Comparison of ENCODE assay signal across 8 cellular contexts in the genomic region with DNA sequence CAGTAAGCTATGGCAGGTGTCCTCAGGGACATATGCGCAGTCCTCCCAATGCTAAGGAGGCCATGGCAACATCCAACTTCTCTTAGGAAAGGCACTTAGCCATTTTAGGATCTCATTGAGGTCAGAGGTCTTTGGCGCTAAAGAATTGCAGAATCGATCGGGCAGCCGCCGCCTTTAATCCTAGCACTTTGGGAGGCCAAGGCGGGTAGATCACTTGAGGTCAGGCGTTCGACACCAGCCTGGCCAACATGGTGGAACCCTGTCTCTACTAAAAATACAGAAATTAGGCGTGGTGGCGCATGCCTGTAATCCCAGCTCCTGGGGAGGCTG. TPM values are rescaled to one million over a fixed set of nuclear protein-coding genes. Genes with fewer than 3 reads are reported as not detected.
A peak's percentile ranks its signal among the peaks of the same experiment; 100 is the strongest.
DNase-seq lines count a peak whose midpoint lies in the region; ATAC-seq and TF ChIP-seq lines count a peak whose summit lies in the region.

No MANE protein-coding gene starts in this region.

- no peaks in the 10 kb centered on the region for H3K9me3 Mint-ChIP-seq in endodermal cell

- DNase-seq in OCI-LY7 (ENCODE audit: low spot score) (no peak), endodermal cell (no peak), osteoblast (ENCODE audit: insufficient read length, low spot score, missing footprints) (no peak), COLO668 (lab: John Stamatoyannopoulos, UW; ENCODE audit: unreplicated experiment) (no peak)

- no peaks in the 10 kb centered on the region for H3K27me3 Mint-ChIP-seq in endodermal cell (ENCODE audit: insufficient read depth)

- H3K4me1 Mint-ChIP-seq in endodermal cell: peaks cover 6% of the 10 kb centered on the region

- H3K4me1 ChIP-seq in ES-I3 (ENCODE audit: insufficient read depth, low read length) (no peaks in the 10 kb centered on the region), OCI-LY7 (ENCODE audit: insufficient read depth, low read length, poor library complexity, severe bottlenecking) (peaks cover 35% of the 10 kb centered on the region), endodermal cell (ENCODE audit: control insufficient read depth, insufficient read depth, low read length) (peaks cover 6% of the 10 kb centered on the region), osteoblast (ENCODE audit: insufficient read depth, low read length) (peaks cover 11% of the 10 kb centered on the region)

- H3K36me3 ChIP-seq in ES-I3 (ENCODE audit: insufficient read depth, low read length) (no peaks in the 10 kb centered on the region), OCI-LY7 (ENCODE audit: insufficient read depth, low read length) (peaks cover 2% of the 10 kb centered on the region; the same call in 1 of the 2 replicates), endodermal cell (ENCODE audit: control insufficient read depth, insufficient read depth, low read length) (peaks cover 6% of the 10 kb centered on the region), osteoblast (ENCODE audit: insufficient read depth, low read length) (no peaks in the 10 kb centered on the region)

- BruUV-seq in OCI-LY7 (replicated peaks; lab: Mats Ljungman, UMichigan): no TSS peak

- CTCF ChIA-PET in OCI-LY7 (lab: Charles Lee; ENCODE audit: unreplicated experiment): no interaction called here

- H3K27ac Mint-ChIP-seq in endodermal cell: peak overlapping the region; percentile 32

- ATAC-seq in HG02884 (IDR thresholded peaks at IDR 0.05; ENCODE audit: unreplicated experiment) (no peak), HG02870 (IDR thresholded peaks at IDR 0.05; ENCODE audit: unreplicated experiment) (no peak), HG03135 (IDR thresholded peaks at IDR 0.05; ENCODE audit: unreplicated experiment) (no peak)

- H3K9me3 ChIP-seq in ES-I3 (ENCODE audit: control insufficient read depth, insufficient read depth, low read length) (no peaks in the 10 kb centered on the region), OCI-LY7 (ENCODE audit: low read length) (no peaks in the 10 kb centered on the region), endodermal cell (ENCODE audit: control insufficient read depth, low read length) (no peaks in the 10 kb centered on the region), osteoblast (ENCODE audit: low read depth, low read length) (no peaks in the 10 kb centered on the region)

- H3K27me3 ChIP-seq in endodermal cell (ENCODE audit: control insufficient read depth, insufficient read depth, low read length, poor library complexity, severe bottlenecking) (no peaks in the 10 kb centered on the region), osteoblast (ENCODE audit: insufficient read depth, low read length) (no peaks in the 10 kb centered on the region)

- TF ChIP-seq CTCF in OCI-LY7 (conservative IDR thresholded peaks at IDR 0.05; ENCODE audit: low read length) (no peak), endodermal cell (conservative IDR thresholded peaks at IDR 0.05) (no peak), osteoblast (IDR thresholded peaks at IDR 0.05; ENCODE audit: extremely low read depth, low read depth, low read length) (no peak)

- H3K4me3 ChIP-seq in OCI-LY7 (ENCODE audit: low read depth, low read length, poor library complexity, severe bottlenecking) (peak overlapping the region; percentile 88), endodermal cell (ENCODE audit: low read length) (peak overlapping the region; percentile 77), osteoblast (ENCODE audit: insufficient read depth, low read length) (peak overlapping the region; percentile 96)

- peak overlapping the region; percentile 70 for H3K4me2 ChIP-seq in OCI-LY7 (ENCODE audit: low read length)
- H3K4me2 ChIP-seq in osteoblast (ENCODE audit: insufficient read depth, low read length): peak overlapping the region; percentile 84

- 93 to 96% methylated on average over 8 to 11 of the region's 11 CpGs for WGBS in endodermal cell (ENCODE audit: insufficient coverage in 1 of 2, insufficient read length in 1 of 2), 2 experiments

- peak overlapping the region; percentile 84 for H3K4me3 Mint-ChIP-seq in endodermal cell

- no peaks in the 10 kb centered on the region for H3K9me2 ChIP-seq in OCI-LY7 (ENCODE audit: insufficient read depth, low read length)

- intact Hi-C loops in OCI-LY7 (cut with micrococcal nuclease; ENCODE audit: unreplicated experiment): loop anchor here (5.0 kb wide), 1 partner anchor 405 kb away; a partner anchor contains a TSS

- H3K79me2 ChIP-seq in OCI-LY7 (ENCODE audit: insufficient read depth, low read depth, low read length) (peaks cover 19% of the 10 kb centered on the region), osteoblast (ENCODE audit: insufficient read depth, low read length) (peaks cover 32% of the 10 kb centered on the region)

- H3K36me3 Mint-ChIP-seq in endodermal cell (ENCODE audit: low read depth): peaks cover 2% of the 10 kb centered on the region

- H3K27ac ChIP-seq in OCI-LY7 (ENCODE audit: low read depth, low read length, poor library complexity, severe bottlenecking) (no peak overlapping the region), endodermal cell (ENCODE audit: low read depth, low read length) (no peak overlapping the region), osteoblast (ENCODE audit: low read depth, low read length) (no peak overlapping the region)

- peak overlapping the region; percentile 91 for H3K9ac ChIP-seq in ES-I3 (ENCODE audit: low read depth, low read length)
- H3K9ac ChIP-seq in endodermal cell (ENCODE audit: extremely low read depth, low read length, poor library complexity, severe bottlenecking): no peak overlapping the region

- POLR2A ChIA-PET in OCI-LY7 (lab: Charles Lee): interaction anchor here (1.2 kb wide), 1 partner anchor 15 kb away, joined by 4 read pairs; no protein-coding TSS in a partner anchor

- peak overlapping the region; percentile 66; the same call in 1 of the 2 replicates for H2AFZ ChIP-seq in OCI-LY7 (ENCODE audit: low read length)
- H2AFZ ChIP-seq in osteoblast (ENCODE audit: low read length): peak overlapping the region; percentile 75

- H4K20me1 ChIP-seq in OCI-LY7 (ENCODE audit: insufficient read depth, low read length) (no peaks in the 10 kb centered on the region; the same call in 1 of the 2 replicates), osteoblast (ENCODE audit: insufficient read depth, low read length) (peaks cover 15% of the 10 kb centered on the region)

RNA-seq across cellular contexts. Expression of a gene that starts 1.2 kb away (rescaled TPM):
- 30.6 and 39.4 TPM in 2 replicates for total RNA-seq in OCI-LY7 (2014; rRNA removed; shearing (Covaris generic))
- 69.6 and 71.1 TPM in 2 replicates for total RNA-seq in OCI-LY7 (2022)
- 10 to 100 TPM; 82.0 to 83.5 TPM for total RNA-seq in endodermal cell
- polyA plus RNA-seq in endodermal cell (2013, experiment 1 of 2): 63.9 TPM
- 63.6 TPM for polyA plus RNA-seq in endodermal cell (2013, experiment 2 of 2)
- 43.9 and 48.9 TPM in 2 replicates for total RNA-seq in osteoblast

RNA-seq across cellular contexts. Expression of a gene that starts 13.8 kb away (rescaled TPM):
- 22.4 and 24.9 TPM in 2 replicates for total RNA-seq in OCI-LY7 (2014; rRNA removed; shearing (Covaris generic))
- 40.0 and 43.0 TPM in 2 replicates for total RNA-seq in OCI-LY7 (2022)
- 10 to 100 TPM; 79.4 to 97.7 TPM for total RNA-seq in endodermal cell
- 62.5 TPM for polyA plus RNA-seq in endodermal cell (2013, experiment 1 of 2)
- polyA plus RNA-seq in endodermal cell (2013, experiment 2 of 2): 49.7 TPM
- 48.0 and 50.7 TPM in 2 replicates for total RNA-seq in osteoblast
